10 cellular contexts compared by ENCODE assay signal in the genomic region with DNA sequence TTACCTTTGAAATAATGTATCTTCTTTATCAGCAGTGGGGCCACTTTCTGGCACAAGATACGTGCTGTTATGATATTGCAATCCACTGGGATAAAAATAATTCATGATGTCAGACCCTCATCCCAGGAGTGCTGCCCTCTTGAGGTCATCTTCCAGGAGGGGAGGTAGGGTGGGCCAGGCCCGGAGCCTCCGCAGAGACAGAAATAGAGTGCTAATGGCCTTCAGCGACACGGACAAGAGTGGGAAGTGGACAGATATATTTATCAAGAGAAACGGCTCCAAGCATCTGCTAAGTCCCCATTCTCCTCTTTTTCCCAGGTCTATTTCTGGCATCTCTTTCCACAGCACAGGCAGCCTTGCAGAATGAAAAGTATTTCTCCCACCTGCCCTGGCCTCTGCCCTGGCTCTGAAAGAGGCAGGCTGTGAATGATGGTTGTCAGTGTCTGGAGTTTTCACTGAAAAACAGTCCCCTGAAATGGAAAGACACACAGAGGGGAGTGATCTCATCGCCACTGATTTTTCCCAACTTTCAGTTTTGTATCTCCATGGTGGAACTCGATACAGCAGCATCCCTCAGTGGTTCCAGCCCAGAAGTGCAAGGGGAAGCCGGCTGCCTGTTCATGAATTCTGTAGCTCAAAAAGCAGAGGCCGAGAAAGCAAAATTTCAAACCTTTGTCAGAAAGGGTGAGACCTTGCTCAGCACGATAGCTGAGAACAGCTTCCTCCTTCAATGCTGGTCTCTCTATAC.
DNase-seq lines count a peak whose midpoint lies in the region; ATAC-seq and TF ChIP-seq lines count a peak whose summit lies in the region.
"Had no signal": no experiment of that assay in that cellular context is flagged by ENCODE, and none has a peak within 500 bp of the region (broad histone marks: within the 10 kb centered on the region; RNA-seq: fewer than 3 reads in every experiment).

No MANE protein-coding gene starts in this region.

- no peaks in the 10 kb centered on the region for H3K4me1 ChIP-seq in lower lobe of right lung
- no peaks in the 10 kb centered on the region for H3K4me1 ChIP-seq in urinary bladder (ENCODE audit: insufficient read depth)
- peaks cover 0 to 9% (median 0%) of the 10 kb centered on the region in 3 donors for H3K4me1 ChIP-seq in esophagus squamous epithelium

- ATAC-seq in lower lobe of right lung (peak in 1 of 2 donors; percentile 60), GM19324 (IDR thresholded peaks at IDR 0.05; ENCODE audit: low FRiP score, unreplicated experiment) (no peak)

- H3K9me3 ChIP-seq in lower lobe of right lung (no peaks in the 10 kb centered on the region), esophagus squamous epithelium (no peaks in the 10 kb centered on the region)

- H3K4me3 ChIP-seq in cardiac fibroblast (replicated peaks in 1 of 2; ENCODE audit: low read depth in 2 of 2, low read length in 2 of 2), result peak overlapping the region in 1 of 2 donors; percentile 41
- H3K4me3 ChIP-seq in lower lobe of right lung, result peak overlapping the region; percentile 28
- H3K4me3 ChIP-seq in urinary bladder (ENCODE audit: low read depth, low read length), result peak overlapping the region; percentile 4
- peak overlapping the region in 2 of 4 donors; percentile 11 to 42 for H3K4me3 ChIP-seq in esophagus squamous epithelium

- H3K27ac ChIP-seq in lower lobe of right lung, result no peak overlapping the region
- H3K27ac ChIP-seq in urinary bladder (ENCODE audit: low read depth), result no peak overlapping the region
- no peak overlapping the region for H3K27ac ChIP-seq in esophagus squamous epithelium
- H3K27ac ChIP-seq: epithelial cell of prostate had no signal

- DNase-seq in SHP77 (lab: John Stamatoyannopoulos, UW), result peak; percentile 34 to 42
- no peak for DNase-seq in SHP77 treated with DMSO at 0.1 percent for 48 hours (lab: John Stamatoyannopoulos, UW)
- DNase-seq in cardiac fibroblast (ENCODE audit: low read depth in 2 of 2), result peak; percentile 66 to 90
- DNase-seq in lower lobe of right lung, result no peak
- DNase-seq in activated T-cell treated with anti-CD3 and anti-CD28 coated beads, Interleukin-2, amount 50 U/mL, for 48 hours, result no peak
- DNase-seq in esophagus squamous epithelium (lab: John Stamatoyannopoulos, UW), result no peak
- DNase-seq: COR-L47 had no signal

- no peaks in the 10 kb centered on the region for H3K27me3 ChIP-seq in lower lobe of right lung (ENCODE audit: low read depth)
- H3K27me3 ChIP-seq in esophagus squamous epithelium, result no peaks in the 10 kb centered on the region

- TF ChIP-seq CTCF in cardiac fibroblast (IDR thresholded peaks at IDR 0.05; ENCODE audit: low read depth, low read length) (peak; percentile 80), lower lobe of right lung (IDR thresholded peaks at IDR 0.05) (peak; percentile 18), esophagus squamous epithelium (IDR thresholded peaks at IDR 0.05) (peak in 1 of 6 experiments; percentile 23)

- 24% methylated on average over 11 of the region's 11 CpGs for WGBS in urinary bladder
- 40 to 47% methylated on average over 10 to 11 of the region's 11 CpGs for WGBS in esophagus squamous epithelium, 2 donors

- H3K36me3 ChIP-seq in lower lobe of right lung (no peaks in the 10 kb centered on the region), urinary bladder (ENCODE audit: insufficient read depth) (no peaks in the 10 kb centered on the region), esophagus squamous epithelium (no peaks in the 10 kb centered on the region)

- intact Hi-C loops in lower lobe of right lung (cut with DNase I), result no loop called here
- intact Hi-C loops in esophagus squamous epithelium (cut with DNase I), result no loop called here

- no peak for TF ChIP-seq POLR2A in esophagus squamous epithelium (IDR thresholded peaks at IDR 0.05)

Comparison
In these comparisons a context has a peak if more than half of its experiments do, and no peak if none do; other contexts are left out.
1. DNase-seq: peak in SHP77 (2 of 2) and cardiac fibroblast (2 of 2); none in SHP77 treated with DMSO at 0.1 percent for 48 hours (single experiment), lower lobe of right lung (single experiment), activated T-cell treated with anti-CD3 and anti-CD28 coated beads, Interleukin-2, amount 50 U/mL, for 48 hours (0 of 2) and esophagus squamous epithelium (single experiment).